17 cellular contexts compared by ENCODE assay signal in the genomic region with DNA sequence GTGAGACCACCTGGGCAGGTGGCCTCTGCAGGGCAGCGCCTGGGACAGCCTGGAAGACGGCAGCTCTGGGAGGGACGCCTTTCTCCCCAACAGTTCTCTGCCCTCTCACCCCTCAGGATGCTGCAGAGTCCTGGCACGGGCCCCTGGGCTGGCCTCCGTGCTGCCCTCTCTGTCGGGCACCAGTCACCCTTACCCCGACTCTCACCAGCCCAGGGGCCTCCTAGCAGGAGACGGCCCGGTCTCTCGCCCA. TPM values are rescaled to one million over a fixed set of nuclear protein-coding genes. Genes with fewer than 3 reads are reported as not detected.
DNase-seq lines count a peak whose midpoint lies in the region; ATAC-seq, FAIRE-seq and TF ChIP-seq lines count a peak whose summit lies in the region.
"Had no signal": no experiment of that assay in that cellular context is flagged by ENCODE, and none has a peak within 500 bp of the region (broad histone marks: within the 10 kb centered on the region; RNA-seq: fewer than 3 reads in every experiment).

No MANE protein-coding gene starts in this region.

- peaks cover 73% of the 10 kb centered on the region for H3K4me1 Mint-ChIP-seq in Calu3 (ENCODE audit: low read depth, unreplicated experiment)
- peaks cover 7% of the 10 kb centered on the region for H3K4me1 Mint-ChIP-seq in stimulated activated effector memory CD8-positive, alpha-beta T cell treated with anti-CD3 and anti-CD28 coated beads, Interleukin-12 subunit alpha, Interleukin-12 subunit beta, amount 100 ng/mL, for 72 hours

- 1% methylated on average over 10 of the region's 10 CpGs for WGBS in K562 (ENCODE audit: insufficient coverage, low coverage, missing lambda C conversion rate)
- 24% methylated on average over 10 of the region's 10 CpGs for WGBS in liver

- H3K36me3 Mint-ChIP-seq in Calu3 (ENCODE audit: insufficient read depth, unreplicated experiment): peaks cover 86% of the 10 kb centered on the region
- H3K36me3 Mint-ChIP-seq in stimulated activated effector memory CD8-positive, alpha-beta T cell treated with anti-CD3 and anti-CD28 coated beads, Interleukin-12 subunit alpha, Interleukin-12 subunit beta, amount 100 ng/mL, for 72 hours: no peaks in the 10 kb centered on the region

- no peaks in the 10 kb centered on the region for H3K9me1 ChIP-seq in K562 (ENCODE audit: control insufficient read depth, insufficient read depth, low read length)

- H3K36me3 ChIP-seq in K562 (ENCODE audit: control insufficient read depth, insufficient read depth, low read length): no peaks in the 10 kb centered on the region
- H3K36me3 ChIP-seq in liver (ENCODE audit: control insufficient read depth in 4 of 4, insufficient read depth in 3 of 4, low read depth in 1 of 4, low read length in 3 of 4): peaks cover 7 to 22% (median 19%) of the 10 kb centered on the region in 4 donors
- H3K36me3 ChIP-seq: left ventricle myocardium inferior, SJCRH30 had no signal

- TF ChIP-seq EP300 in K562 (IDR thresholded peaks at IDR 0.05; ENCODE audit: low read length): no peak

- no peaks in the 10 kb centered on the region for H3K9me3 Mint-ChIP-seq in Calu3 (ENCODE audit: low read depth, unreplicated experiment)
- no peaks in the 10 kb centered on the region for H3K9me3 Mint-ChIP-seq in stimulated activated effector memory CD8-positive, alpha-beta T cell treated with anti-CD3 and anti-CD28 coated beads, Interleukin-12 subunit alpha, Interleukin-12 subunit beta, amount 100 ng/mL, for 72 hours
- H3K9me3 Mint-ChIP-seq: activated CD4-positive, alpha-beta T cell treated with anti-CD3 and anti-CD28 coated beads, Interleukin-2, amount 10 ng/mL, durations not matched to agents 7 days and 5 days; nephron; T-helper 2 cell treated with Interferon-gamma antibody and Interleukin-4, amounts not matched to agents 5 μg/mL and 100 μg/mL, for 36 hours had no signal

- CTCF ChIA-PET in Calu3 (lab: Charles Lee): interaction anchor here (0.6 to 5.3 kb wide), 13 partner anchors 11 to 611 kb away, joined by 3 to 27 read pairs (median 8); no protein-coding TSS in a partner anchor
- CTCF ChIA-PET in K562 (lab: Yijun Ruan, JAX; ENCODE audit: low intra/inter-chr PET ratio): interaction anchor here (1.0 kb wide), 1 partner anchor 116 kb away, joined by 3 read pairs; no protein-coding TSS in a partner anchor

- in situ Hi-C loops in K562 (cut with MboI): no loop called here

- intact Hi-C loops in Calu3 (cut with micrococcal nuclease; ENCODE audit: unreplicated experiment): loop anchor here (1.0 to 2.0 kb wide), 4 partner anchors 28 to 89 kb away; no protein-coding TSS in a partner anchor
- intact Hi-C loops in K562 (cut with micrococcal nuclease): loop anchor here (2.0 kb wide), 1 partner anchor 59 kb away; no protein-coding TSS in a partner anchor

- TF ChIP-seq CTCF in Calu3 (IDR thresholded peaks at IDR 0.05; ENCODE audit: unreplicated experiment) (no peak), K562 (IDR thresholded peaks at IDR 0.05 in 2 of 3, conservative IDR thresholded peaks at IDR 0.05 in 1 of 3; ENCODE audit: insufficient read depth in 2 of 3, low read depth in 1 of 3, low read length in 3 of 3) (no peak), liver (IDR thresholded peaks at IDR 0.05; ENCODE audit: low read depth, low read length, missing input control) (no peak)

- no peak for TF ChIP-seq RAD21 in K562 (CRISPR knock-in tag; conservative IDR thresholded peaks at IDR 0.05 in 1 of 2, IDR thresholded peaks at IDR 0.05 in 1 of 2)
- no peak for TF ChIP-seq RAD21 in liver (IDR thresholded peaks at IDR 0.05)

- H3K27ac Mint-ChIP-seq in Calu3 (ENCODE audit: unreplicated experiment): peak overlapping the region; percentile 89
- H3K27ac Mint-ChIP-seq in stimulated activated effector memory CD8-positive, alpha-beta T cell treated with anti-CD3 and anti-CD28 coated beads, Interleukin-12 subunit alpha, Interleukin-12 subunit beta, amount 100 ng/mL, for 72 hours: no peak overlapping the region
- H3K27ac Mint-ChIP-seq: activated CD4-positive, alpha-beta T cell treated with anti-CD3 and anti-CD28 coated beads, Interleukin-2, amount 10 ng/mL, durations not matched to agents 7 days and 5 days; T-helper 2 cell treated with Interferon-gamma antibody and Interleukin-4, amounts not matched to agents 5 μg/mL and 100 μg/mL, for 36 hours had no signal

- POLR2A ChIA-PET in K562 (lab: Yijun Ruan, JAX): interaction anchor here (0.6 to 1.3 kb wide), 7 partner anchors 14 to 260 kb away, joined by 3 to 5 read pairs (median 4); no protein-coding TSS in a partner anchor

- H4K20me1 ChIP-seq in K562 (replicated peaks; ENCODE audit: control insufficient read depth, insufficient read depth, low read length): no peaks in the 10 kb centered on the region

- peak overlapping the region; percentile 62 for H3K4me2 ChIP-seq in K562 (ENCODE audit: insufficient read depth, low read length)

- no peaks in the 10 kb centered on the region for H3K79me2 ChIP-seq in K562 (ENCODE audit: control insufficient read depth, insufficient read depth, low read length)

- FAIRE-seq in K562 (lab: Jason Lieb, UNC) (no peak), GM19239 (lab: Jason Lieb, UNC) (no peak)

- H3K9me3 ChIP-seq in K562 (replicated peaks; ENCODE audit: control insufficient read depth, insufficient read depth, low read depth, low read length) (no peaks in the 10 kb centered on the region), liver (ENCODE audit: control insufficient read depth in 4 of 4, low read length in 3 of 4) (no peaks in the 10 kb centered on the region)
- H3K9me3 ChIP-seq: left ventricle myocardium inferior, SJCRH30 had no signal

- H3K4me3 ChIP-seq in K562: no peak overlapping the region
- peak overlapping the region in 1 of 3 donors; percentile 36 for H3K4me3 ChIP-seq in liver (ENCODE audit: low read depth in 1 of 3, low read length in 3 of 3)
- H3K4me3 ChIP-seq: left ventricle myocardium inferior, SJCRH30 had no signal

- H3K27me3 ChIP-seq in K562 (ENCODE audit: control insufficient read depth in 2 of 2, insufficient read depth in 2 of 2, low read length in 2 of 2) (peaks cover 5 to 11% of the 10 kb centered on the region in 2 experiments; a peak in 4 of 5 replicates), liver (ENCODE audit: control insufficient read depth in 4 of 4, insufficient read depth in 4 of 4, low read length in 3 of 4) (no peaks in the 10 kb centered on the region)

- H3K27me3 Mint-ChIP-seq in Calu3 (ENCODE audit: unreplicated experiment): no peaks in the 10 kb centered on the region

- no TSS peak for BruUV-seq in Calu3 (replicated peaks; lab: Mats Ljungman, UMichigan)
- no TSS peak for BruUV-seq in K562 (replicated peaks; lab: Mats Ljungman, UMichigan)

- no peak for TF ChIP-seq POLR2A in K562 (conservative IDR thresholded peaks at IDR 0.05)

- DNase-seq in Calu3: no peak
- DNase-seq in K562 (ENCODE audit: extremely low read depth in 1 of 4, low spot score in 3 of 4): no peak
- DNase-seq in stimulated activated effector memory CD8-positive, alpha-beta T cell treated with anti-CD3 and anti-CD28 coated beads, Interleukin-12 subunit alpha, Interleukin-12 subunit beta, amount 100 ng/mL, for 72 hours (ENCODE audit: low spot score in 2 of 2): no peak
- DNase-seq in foreskin melanocyte: no peak
- no peak for DNase-seq in stimulated activated CD4-positive, alpha-beta T cell treated with anti-CD3 and anti-CD28 coated beads, Interleukin-12 subunit alpha, Interleukin-12 subunit beta, amount 100 ng/mL, for 4 hours
- DNase-seq in GM19239 (ENCODE audit: insufficient read length, low spot score): no peak
- DNase-seq: activated CD4-positive, alpha-beta T cell treated with anti-CD3 and anti-CD28 coated beads, Interleukin-2, amount 10 ng/mL, durations not matched to agents 7 days and 5 days; activated naive CD4-positive, alpha-beta T cell treated with anti-CD3 and anti-CD28 coated beads, Interleukin-2, amount 50 U/mL, for 16 hours; effector CD8-positive, alpha-beta T cell; GDM1; left ventricle myocardium inferior; stimulated activated CD4-positive, alpha-beta T cell treated with anti-CD3 and anti-CD28 coated beads, Interleukin-1b, Interleukin-23, amount 100 ng/mL, for 48 hours had no signal

- H2AFZ ChIP-seq in K562 (ENCODE audit: low read depth, low read length): peak overlapping the region; percentile 75

- H3K4me3 Mint-ChIP-seq in Calu3 (ENCODE audit: low read depth, unreplicated experiment): peak overlapping the region; percentile 92
- no peak overlapping the region for H3K4me3 Mint-ChIP-seq in stimulated activated effector memory CD8-positive, alpha-beta T cell treated with anti-CD3 and anti-CD28 coated beads, Interleukin-12 subunit alpha, Interleukin-12 subunit beta, amount 100 ng/mL, for 72 hours
- H3K4me3 Mint-ChIP-seq: activated CD4-positive, alpha-beta T cell treated with anti-CD3 and anti-CD28 coated beads, Interleukin-2, amount 10 ng/mL, durations not matched to agents 7 days and 5 days; T-helper 2 cell treated with Interferon-gamma antibody and Interleukin-4, amounts not matched to agents 5 μg/mL and 100 μg/mL, for 36 hours had no signal

- H3K9ac ChIP-seq in K562 (ENCODE audit: insufficient read depth in 1 of 2, low read depth in 2 of 2, low read length in 2 of 2) (peak overlapping the region; percentile 17 to 87; a peak in 3 of 4 replicates), liver (ENCODE audit: low read depth in 1 of 2, low read length in 2 of 2) (peak overlapping the region in 1 of 2 donors; percentile 24)

- peaks cover 28 to 42% of the 10 kb centered on the region in 2 experiments for H3K4me1 ChIP-seq in K562 (replicated peaks in 1 of 2; ENCODE audit: control insufficient read depth in 2 of 2, insufficient read depth in 2 of 2, low read length in 2 of 2)
- peaks cover 16 to 57% (median 44%) of the 10 kb centered on the region in 4 donors for H3K4me1 ChIP-seq in liver (ENCODE audit: control insufficient read depth in 4 of 4, insufficient read depth in 4 of 4, low read length in 3 of 4)

- ATAC-seq in K562 (no peak), GM19324 (IDR thresholded peaks at IDR 0.05; ENCODE audit: low FRiP score, unreplicated experiment) (no peak)
- peak; percentile 33 for ATAC-seq in stimulated activated effector memory CD8-positive, alpha-beta T cell treated with anti-CD3 and anti-CD28 coated beads, Interleukin-12 subunit alpha, Interleukin-12 subunit beta, amount 100 ng/mL, for 72 hours

- H3K27ac ChIP-seq in K562 (ENCODE audit: extremely low read depth, low read depth, low read length): peak overlapping the region; percentile 53
- peak overlapping the region; percentile 85 to 89 for H3K27ac ChIP-seq in liver (ENCODE audit: low read depth in 1 of 2, low read length in 2 of 2)
- H3K27ac ChIP-seq: left ventricle myocardium inferior, SJCRH30 had no signal

RNA-seq across cellular contexts. Expression of a gene that starts 7.8 kb away (rescaled TPM):
- total RNA-seq in Calu3 (2022): 830 and 907 TPM in 2 replicates
- total RNA-seq in K562 (2011; cell fraction: chromatin; rRNA removed; ENCODE audit: low replicate concordance): 1.2 and 3.1 TPM in 2 replicates
- total RNA-seq in K562 (2011; cell fraction: nucleolus; rRNA removed): 1.8 and 2.3 TPM in 2 replicates
- 0.73 and 1.3 TPM in 2 replicates for total RNA-seq in K562 (2011; cell fraction: nucleoplasm; rRNA removed)
- 0.16 TPM in 1 of 2 replicates, not detected in the other for total RNA-seq in K562 (2014; rRNA removed)
- 0.07 TPM in 1 of 2 replicates, not detected in the other for total RNA-seq in K562 (2014; rRNA removed; fragmentation: Illumina TruSeq; extraction: Trizol)
- total RNA-seq in K562 (2015; rRNA removed; fragmentation: Illumina TruSeq; extraction: Trizol): 0.07 and 0.15 TPM in 2 replicates
- total RNA-seq in K562 (2021): 0.63 and 1.2 TPM in 2 replicates
- 0.47 and 0.87 TPM in 2 replicates for polyA plus RNA-seq in K562 (2011; rRNA removed)
- polyA plus RNA-seq in K562 (2011; cell fraction: cytosol; rRNA removed): 0.94 and 1.2 TPM in 2 replicates
- 1.6 and 2.7 TPM in 2 replicates for polyA plus RNA-seq in K562 (2011; cell fraction: nucleus; rRNA removed)
- polyA plus RNA-seq in K562 (2012): 0.35 and 1.9 TPM in 2 replicates
- polyA plus RNA-seq in K562 (2014; fragmentation: Illumina TruSeq; extraction: Trizol): 0.15 TPM in 1 of 2 replicates, not detected in the other
- not detected for polyA plus RNA-seq in K562 (2014; fragmentation: Nextera tagmentation; extraction: Ambion mirVana)
- 0.03 TPM in 1 of 2 replicates, not detected in the other for polyA plus RNA-seq in K562 (2014; rRNA removed)
- 0.21 and 0.54 TPM in 2 replicates for polyA minus RNA-seq in K562 (2011; rRNA and poly(A)+ RNA removed)
- 0.67 TPM in 1 of 2 replicates, not detected in the other for polyA minus RNA-seq in K562 (2011; cell fraction: cytosol; rRNA and poly(A)+ RNA removed)
- polyA minus RNA-seq in K562 (2011; cell fraction: nucleus; rRNA and poly(A)+ RNA removed): 0.94 and 1.00 TPM in 2 replicates
- 10 to 100 TPM; 10.1 to 38.7 TPM for total RNA-seq in liver
- polyA plus RNA-seq in liver: 10 to 100 TPM; 22.2 to 29.0 TPM

RNA-seq across cellular contexts. Expression of a gene that starts 35.7 kb away (rescaled TPM):
- 86.1 and 91.6 TPM in 2 replicates for total RNA-seq in Calu3 (2022)
- total RNA-seq in K562 (2011; cell fraction: chromatin; rRNA removed; ENCODE audit: low replicate concordance): 80.9 and 81.4 TPM in 2 replicates
- total RNA-seq in K562 (2011; cell fraction: nucleolus; rRNA removed): 51.8 and 56.9 TPM in 2 replicates
- total RNA-seq in K562 (2011; cell fraction: nucleoplasm; rRNA removed): 46.3 and 49.2 TPM in 2 replicates
- 64.4 and 76.9 TPM in 2 replicates for total RNA-seq in K562 (2014; rRNA removed)
- 51.4 and 56.3 TPM in 2 replicates for total RNA-seq in K562 (2014; rRNA removed; fragmentation: Illumina TruSeq; extraction: Trizol)
- total RNA-seq in K562 (2015; rRNA removed; fragmentation: Illumina TruSeq; extraction: Trizol): 61.6 and 63.4 TPM in 2 replicates
- 85.1 and 85.9 TPM in 2 replicates for total RNA-seq in K562 (2021)
- 47.7 and 102 TPM in 2 replicates for polyA plus RNA-seq in K562 (2011; rRNA removed)
- 51.2 and 51.7 TPM in 2 replicates for polyA plus RNA-seq in K562 (2011; cell fraction: cytosol; rRNA removed)
- 83.3 and 107 TPM in 2 replicates for polyA plus RNA-seq in K562 (2011; cell fraction: nucleus; rRNA removed)
- 97.9 and 111 TPM in 2 replicates for polyA plus RNA-seq in K562 (2012)
- polyA plus RNA-seq in K562 (2014; fragmentation: Illumina TruSeq; extraction: Trizol): 119 and 131 TPM in 2 replicates
- polyA plus RNA-seq in K562 (2014; fragmentation: Nextera tagmentation; extraction: Ambion mirVana): 10 to 100 TPM; 27.5 to 35.1 TPM
- 63.5 and 70.8 TPM in 2 replicates for polyA plus RNA-seq in K562 (2014; rRNA removed)
- 40.3 and 59.5 TPM in 2 replicates for polyA minus RNA-seq in K562 (2011; rRNA and poly(A)+ RNA removed)
- 46.6 and 57.6 TPM in 2 replicates for polyA minus RNA-seq in K562 (2011; cell fraction: cytosol; rRNA and poly(A)+ RNA removed)
- polyA minus RNA-seq in K562 (2011; cell fraction: nucleus; rRNA and poly(A)+ RNA removed): 16.6 and 28.9 TPM in 2 replicates
- 10 to 100 TPM; 18.4 to 26.5 TPM for total RNA-seq in liver
- polyA plus RNA-seq in liver: 10 to 100 TPM; 16.3 to 23.6 TPM

Comparison
In these comparisons a context has a peak if more than half of its experiments do, and no peak if none do; other contexts are left out.
1. RNA of a gene that starts 7.8 kb away (total RNA-seq): 830 to 907 TPM in Calu3; 10.1 to 38.7 TPM in liver and 0.07 to 3.1 TPM in K562; every median in the first group is over 10 times any median in the second.